Comparison of ENCODE assay signal across 20 cellular contexts in the genomic region with DNA sequence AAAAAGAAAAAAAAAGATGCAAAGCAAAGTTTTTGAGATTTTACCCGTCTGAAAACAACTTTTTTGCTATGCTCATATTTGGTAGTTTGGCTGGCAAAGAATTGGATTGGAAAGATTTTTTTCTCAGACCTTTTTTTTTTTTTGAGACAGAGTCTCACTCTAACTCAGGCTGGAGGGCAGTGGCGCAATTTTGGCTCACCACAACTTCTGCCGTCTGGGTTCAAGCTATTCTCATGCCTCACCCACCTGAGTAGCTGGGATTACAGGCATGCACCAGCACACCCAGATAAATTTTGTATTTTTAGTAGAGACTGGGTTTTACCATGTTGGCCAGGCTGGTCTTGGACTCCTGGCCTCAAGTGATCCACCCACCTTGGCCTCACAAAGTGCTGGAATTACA. TPM values are rescaled to one million over a fixed set of nuclear protein-coding genes. Genes with fewer than 3 reads are reported as not detected.
A peak's percentile ranks its signal among the peaks of the same experiment; 100 is the strongest.
DNase-seq lines count a peak whose midpoint lies in the region; ATAC-seq, FAIRE-seq and TF ChIP-seq lines count a peak whose summit lies in the region.
"Had no signal": no experiment of that assay in that cellular context is flagged by ENCODE, and none has a peak within 500 bp of the region (broad histone marks: within the 10 kb centered on the region; RNA-seq: fewer than 3 reads in every experiment).

No MANE protein-coding gene starts in this region.

- peak; percentile 37 for FAIRE-seq in endothelial cell of umbilical vein (lab: Jason Lieb, UNC)
- FAIRE-seq: GM12878, GM19239 had no signal

- CTCF ChIA-PET in MCF 10A (lab: Yijun Ruan, JAX): interaction anchor here (0.6 to 2.3 kb wide), 4 partner anchors 50 to 207 kb away, joined by 3 to 7 read pairs (median 5); no protein-coding TSS in a partner anchor
- CTCF ChIA-PET in endothelial cell of umbilical vein (lab: Charles Lee): interaction anchor here (0.9 to 1.0 kb wide), 2 partner anchors 57 to 76 kb away, joined by 3 read pairs; no protein-coding TSS in a partner anchor

- H3K27me3 Mint-ChIP-seq in MCF 10A (ENCODE audit: insufficient read depth, unreplicated experiment) (no peaks in the 10 kb centered on the region), immature natural killer cell (ENCODE audit: low read depth in 3 of 3) (peaks cover 0 to 4% (median 2%) of the 10 kb centered on the region in 3 donors)

- BruUV-seq in MCF 10A (replicated peaks; lab: Mats Ljungman, UMichigan) (no TSS peak), endothelial cell of umbilical vein (replicated peaks; lab: Mats Ljungman, UMichigan) (no TSS peak)

- H3K27me3 ChIP-seq in breast epithelium: no peaks in the 10 kb centered on the region
- H3K27me3 ChIP-seq in endothelial cell of umbilical vein (ENCODE audit: control insufficient read depth in 2 of 2, insufficient read depth in 2 of 2, low read length in 2 of 2): no peaks in the 10 kb centered on the region

- H3K36me3 Mint-ChIP-seq in MCF 10A (ENCODE audit: insufficient read depth, unreplicated experiment): no peaks in the 10 kb centered on the region
- no peaks in the 10 kb centered on the region for H3K36me3 Mint-ChIP-seq in immature natural killer cell
- H3K36me3 Mint-ChIP-seq: CD14-positive monocyte had no signal

- H3K9me3 Mint-ChIP-seq in MCF 10A (ENCODE audit: unreplicated experiment): no peaks in the 10 kb centered on the region
- no peaks in the 10 kb centered on the region for H3K9me3 Mint-ChIP-seq in immature natural killer cell
- H3K9me3 Mint-ChIP-seq: T-helper 1 cell treated with Interleukin-12 subunit alpha and Interleukin-12 subunit beta and Interleukin-4 antibody, amounts not matched to agents 30 μg/mL and 1 μg/mL, for 36 hours had no signal

- H3K36me3 ChIP-seq in breast epithelium (no peaks in the 10 kb centered on the region), endothelial cell of umbilical vein (ENCODE audit: control insufficient read depth in 2 of 2, extremely low read depth in 1 of 2, insufficient read depth in 2 of 2, low read length in 2 of 2) (no peaks in the 10 kb centered on the region)

- DNase-seq in MCF 10A (ENCODE audit: unreplicated experiment) (peak; percentile 27), breast epithelium (ENCODE audit: low spot score in 2 of 2) (no peak), NOMO-1 treated with dmso at 0.1 percent for 144 hours (lab: John Stamatoyannopoulos, UW; ENCODE audit: unreplicated experiment) (peak; percentile 41), endothelial cell of umbilical vein (ENCODE audit: low read depth, low spot score) (no peak), amniotic stem cell (lab: John Stamatoyannopoulos, UW) (no peak), NCI-H446 (lab: John Stamatoyannopoulos, UW) (no peak), immature natural killer cell (no peak)
- DNase-seq: Caco-2, NCI-H1105 treated with DMSO at 0.1 percent for 48 hours, NCI-H1930, NCI-H2171, NCI-H510A treated with DMSO at 0.1 percent for 48 hours, PC-3 had no signal

- no peaks in the 10 kb centered on the region for H3K4me1 Mint-ChIP-seq in MCF 10A (ENCODE audit: insufficient read depth, unreplicated experiment)
- no peaks in the 10 kb centered on the region for H3K4me1 Mint-ChIP-seq in immature natural killer cell

- no peak overlapping the region for H3K4me2 ChIP-seq in endothelial cell of umbilical vein (ENCODE audit: insufficient read depth, low read length)

- intact Hi-C loops in MCF 10A (cut with micrococcal nuclease) (no loop called here), breast epithelium (cut with DNase I; ENCODE audit: low total_unique reads) (no loop called here), endothelial cell of umbilical vein (cut with micrococcal nuclease) (no loop called here)

- H2AFZ ChIP-seq in endothelial cell of umbilical vein (ENCODE audit: low read depth, low read length): no peak overlapping the region

- dilution Hi-C loops in endothelial cell of umbilical vein (cut with MboI; ENCODE audit: extremely low pct_ligation_motif_present, low sequenced_read_pairs): no loop called here

- TF ChIP-seq POLR2A in breast epithelium (IDR thresholded peaks at IDR 0.05) (no peak), endothelial cell of umbilical vein (IDR thresholded peaks at IDR 0.05; ENCODE audit: low read depth, low read length) (no peak)

- no peak overlapping the region for H3K9ac ChIP-seq in endothelial cell of umbilical vein (replicated peaks; ENCODE audit: extremely low read depth, insufficient read depth, low read length)

- no peaks in the 10 kb centered on the region for H3K9me1 ChIP-seq in endothelial cell of umbilical vein (replicated peaks; ENCODE audit: control insufficient read depth, extremely low read depth, insufficient read depth, low read length)

- ATAC-seq in GM18511 (IDR thresholded peaks at IDR 0.05; ENCODE audit: unreplicated experiment): no peak
- ATAC-seq: GM12878, PC-3 had no signal

- H3K4me1 ChIP-seq in breast epithelium (no peaks in the 10 kb centered on the region), endothelial cell of umbilical vein (ENCODE audit: control insufficient read depth, extremely low read depth, insufficient read depth, low read length) (peaks cover 6% of the 10 kb centered on the region)
- H3K4me1 ChIP-seq: Caco-2 had no signal

- H3K27ac Mint-ChIP-seq in MCF 10A (ENCODE audit: low read depth, unreplicated experiment) (peak overlapping the region; percentile 18), immature natural killer cell (no peak overlapping the region)
- H3K27ac Mint-ChIP-seq: T-helper 1 cell treated with Interleukin-12 subunit alpha and Interleukin-12 subunit beta and Interleukin-4 antibody, amounts not matched to agents 30 μg/mL and 1 μg/mL, for 36 hours had no signal

- H3K4me3 ChIP-seq in breast epithelium (no peak overlapping the region), endothelial cell of umbilical vein (replicated peaks in 1 of 3; ENCODE audit: insufficient read depth in 1 of 3, low read depth in 1 of 3, low read length in 3 of 3) (no peak overlapping the region)
- H3K4me3 ChIP-seq: GM12878, SK-N-MC had no signal

- POLR2A ChIA-PET in MCF 10A (lab: Yijun Ruan, JAX) (interaction anchor here (0.7 kb wide), 1 partner anchor 79 kb away, joined by 3 read pairs; no protein-coding TSS in a partner anchor), endothelial cell of umbilical vein (lab: Charles Lee) (no interaction called here)

- no peaks in the 10 kb centered on the region for H3K79me2 ChIP-seq in endothelial cell of umbilical vein (ENCODE audit: control insufficient read depth, insufficient read depth, low read length)

- H3K27ac ChIP-seq in breast epithelium (no peak overlapping the region), endothelial cell of umbilical vein (ENCODE audit: insufficient read depth, low read depth, low read length) (no peak overlapping the region)
- H3K27ac ChIP-seq: 22Rv1, SK-N-MC had no signal

- no peaks in the 10 kb centered on the region for H4K20me1 ChIP-seq in endothelial cell of umbilical vein (replicated peaks; ENCODE audit: control insufficient read depth, extremely low read depth, insufficient read depth, low read length)

- H3K9me3 ChIP-seq in breast epithelium (no peaks in the 10 kb centered on the region), endothelial cell of umbilical vein (replicated peaks; ENCODE audit: control insufficient read depth, insufficient read depth, low read length) (no peaks in the 10 kb centered on the region)
- H3K9me3 ChIP-seq: Caco-2 had no signal

- no peak for TF ChIP-seq CTCF in MCF 10A (IDR thresholded peaks at IDR 0.05; ENCODE audit: unreplicated experiment)
- no peak for TF ChIP-seq CTCF in breast epithelium (IDR thresholded peaks at IDR 0.05)
- TF ChIP-seq CTCF in endothelial cell of umbilical vein (IDR thresholded peaks at IDR 0.05; ENCODE audit: extremely low read depth in 1 of 2, insufficient read depth in 1 of 2, low read depth in 1 of 2, low read length in 2 of 2): no peak

- no peak overlapping the region for H3K4me3 Mint-ChIP-seq in MCF 10A (ENCODE audit: unreplicated experiment)
- no peak overlapping the region for H3K4me3 Mint-ChIP-seq in immature natural killer cell
- H3K4me3 Mint-ChIP-seq: T-helper 1 cell treated with Interleukin-12 subunit alpha and Interleukin-12 subunit beta and Interleukin-4 antibody, amounts not matched to agents 30 μg/mL and 1 μg/mL, for 36 hours had no signal

TF ChIP-seq in endothelial cell of umbilical vein, 7 proteins besides CTCF, POLR2A, EP300 and RAD21:
- no peak for TF ChIP-seq GATA2 (IDR thresholded peaks at IDR 0.05; ENCODE audit: insufficient read depth, insufficient read length, low read depth, low read length)
- no peak for TF ChIP-seq EZH2 (IDR thresholded peaks at IDR 0.05; ENCODE audit: borderline replicate concordance, low read depth, low read length, severe bottlenecking)
- TF ChIP-seq MYC (IDR thresholded peaks at IDR 0.05; ENCODE audit: low read depth, low read length): no peak
- TF ChIP-seq POLR2AphosphoS5 (IDR thresholded peaks at IDR 0.05; ENCODE audit: insufficient read depth, low read depth, low read length): no peak
- no peak for TF ChIP-seq FOS (IDR thresholded peaks at IDR 0.05; ENCODE audit: borderline replicate concordance, insufficient read depth, low read length)
- TF ChIP-seq, protein P1, sequence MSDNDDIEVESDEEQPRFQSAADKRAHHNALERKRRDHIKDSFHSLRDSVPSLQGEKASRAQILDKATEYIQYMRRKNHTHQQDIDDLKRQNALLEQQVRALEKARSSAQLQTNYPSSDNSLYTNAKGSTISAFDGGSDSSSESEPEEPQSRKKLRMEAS (IDR thresholded peaks at IDR 0.05; ENCODE audit: insufficient read depth, insufficient read length): no peak
- TF ChIP-seq JUN (IDR thresholded peaks at IDR 0.05; ENCODE audit: borderline replicate concordance, insufficient read depth, insufficient read length, low read depth): no peak

RNA-seq across cellular contexts. Expression of gene TANC1, which starts 56.3 kb away (rescaled TPM):
- total RNA-seq in MCF 10A (2022): 31.0 and 35.3 TPM in 2 replicates
- total RNA-seq in breast epithelium: 10 to 100 TPM; 18.9 to 62.3 (median 58.4) TPM
- total RNA-seq in endothelial cell of umbilical vein: 86.3 and 99.4 TPM in 2 replicates
- 52.2 and 58.9 TPM in 2 replicates for polyA plus RNA-seq in endothelial cell of umbilical vein
- polyA plus RNA-seq in endothelial cell of umbilical vein (2011; cell fraction: cytosol; rRNA removed): 38.4 and 43.3 TPM in 2 replicates
- polyA plus RNA-seq in endothelial cell of umbilical vein (2011; cell fraction: nucleus; rRNA removed): 342 and 357 TPM in 2 replicates
- polyA plus RNA-seq in endothelial cell of umbilical vein (2012): 36.0 and 42.9 TPM in 2 replicates
- polyA minus RNA-seq in endothelial cell of umbilical vein: 200 and 209 TPM in 2 replicates
- polyA minus RNA-seq in endothelial cell of umbilical vein (2011; cell fraction: cytosol; rRNA and poly(A)+ RNA removed): 28.9 TPM
- 300 and 392 TPM in 2 replicates for polyA minus RNA-seq in endothelial cell of umbilical vein (2011; cell fraction: nucleus; rRNA and poly(A)+ RNA removed)
- polyA plus RNA-seq in immature natural killer cell: under 1 TPM in 2 of 3 donors, not detected in 1; 0.41 to 0.46 TPM
- polyA plus RNA-seq: CD14-positive monocyte had no signal

Comparison
In these comparisons a context has a peak if more than half of its experiments do, and no peak if none do; other contexts are left out.
1. DNase-seq: peak in MCF 10A (single experiment) and NOMO-1 treated with dmso at 0.1 percent for 144 hours (single experiment); none in breast epithelium (0 of 2), endothelial cell of umbilical vein (single experiment), amniotic stem cell (single experiment), NCI-H446 (0 of 2) and immature natural killer cell (0 of 3).